In the genomic region with DNA sequence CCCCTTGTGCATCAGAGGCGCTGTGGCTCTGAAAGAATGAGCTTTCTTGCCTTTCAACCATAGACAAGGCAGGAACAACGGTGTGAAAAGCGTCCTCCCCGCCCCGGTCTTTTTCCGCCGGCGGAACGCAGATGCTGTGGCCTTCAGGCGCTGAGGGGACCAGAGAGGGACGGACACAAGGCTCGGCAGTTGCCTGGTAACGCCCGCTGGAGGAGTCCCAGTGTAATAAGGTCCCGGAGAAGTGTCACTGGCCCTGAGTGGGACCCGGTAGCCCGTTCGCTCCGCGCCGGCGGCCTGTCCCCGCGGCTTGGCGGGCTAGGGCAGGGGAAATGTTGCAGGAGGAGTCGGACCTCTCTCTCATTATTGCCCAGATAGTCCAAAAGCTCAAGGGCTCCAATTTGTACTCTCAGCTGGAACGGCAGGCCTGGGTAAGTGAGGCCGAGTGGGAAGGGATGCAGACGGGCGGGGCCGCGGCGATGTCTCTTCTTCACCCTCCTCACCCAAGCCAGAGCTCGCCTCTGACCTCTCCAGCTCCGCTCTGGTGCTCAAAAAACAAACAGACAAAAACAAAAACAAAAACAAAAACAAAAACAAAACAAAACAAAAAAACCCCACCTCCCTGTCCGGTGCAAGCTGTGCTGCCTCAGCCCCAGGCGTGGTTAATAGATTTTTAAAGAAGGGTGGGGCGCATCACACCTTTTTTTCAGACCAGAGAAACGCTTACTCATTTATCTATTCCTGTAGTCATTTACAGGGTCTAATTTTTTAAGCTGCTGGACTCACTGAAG, we compare ENCODE assay signal across 1 cellular context.
A peak's percentile ranks its signal among the peaks of the same experiment; 100 is the strongest.
TF ChIP-seq lines count a peak whose summit lies in the region.

A gene with protein sequence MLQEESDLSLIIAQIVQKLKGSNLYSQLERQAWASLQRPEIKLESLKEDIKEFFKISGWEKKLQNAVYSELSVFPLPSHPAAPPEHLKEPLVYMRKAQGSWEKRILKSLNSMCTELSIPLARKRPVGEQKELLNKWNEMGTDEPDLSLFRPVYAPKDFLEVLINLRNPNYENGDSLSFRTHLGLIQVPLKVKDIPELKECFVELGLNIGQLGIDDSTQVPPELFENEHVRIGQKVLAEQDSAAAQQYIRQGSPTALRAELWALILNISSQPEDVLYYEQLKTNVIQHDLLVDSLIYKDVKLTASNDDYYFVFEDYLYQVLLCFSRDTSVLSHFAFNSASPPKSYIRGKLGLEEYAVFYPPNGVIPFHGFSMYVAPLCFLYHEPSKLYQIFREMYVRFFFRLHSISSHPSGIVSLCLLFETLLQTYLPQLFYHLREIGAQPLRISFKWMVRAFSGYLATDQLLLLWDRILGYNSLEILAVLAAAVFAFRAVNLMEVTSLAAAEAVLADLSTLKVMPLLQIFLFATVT (plus strand): TSS at position 220 of the 788 bp plus-strand sequence. CDS start 110 bp downstream, at position 330.

TF ChIP-seq in K562, 482 proteins besides CTCF, POLR2A, EP300 and RAD21 (continued from another document and continues in another):
- peak; percentile 10 for TF ChIP-seq DACH1 (IDR thresholded peaks at IDR 0.05; ENCODE audit: partially characterized antibody)
- TF ChIP-seq HDAC6 (IDR thresholded peaks at IDR 0.05; ENCODE audit: low read depth, low read length): no peak
- no peak for TF ChIP-seq NR3C1 (CRISPR knock-in tag; IDR thresholded peaks at IDR 0.05)
- TF ChIP-seq ZNF146 (CRISPR knock-in tag; IDR thresholded peaks at IDR 0.05; ENCODE audit: unreplicated experiment): no peak
- TF ChIP-seq, protein P1, sequence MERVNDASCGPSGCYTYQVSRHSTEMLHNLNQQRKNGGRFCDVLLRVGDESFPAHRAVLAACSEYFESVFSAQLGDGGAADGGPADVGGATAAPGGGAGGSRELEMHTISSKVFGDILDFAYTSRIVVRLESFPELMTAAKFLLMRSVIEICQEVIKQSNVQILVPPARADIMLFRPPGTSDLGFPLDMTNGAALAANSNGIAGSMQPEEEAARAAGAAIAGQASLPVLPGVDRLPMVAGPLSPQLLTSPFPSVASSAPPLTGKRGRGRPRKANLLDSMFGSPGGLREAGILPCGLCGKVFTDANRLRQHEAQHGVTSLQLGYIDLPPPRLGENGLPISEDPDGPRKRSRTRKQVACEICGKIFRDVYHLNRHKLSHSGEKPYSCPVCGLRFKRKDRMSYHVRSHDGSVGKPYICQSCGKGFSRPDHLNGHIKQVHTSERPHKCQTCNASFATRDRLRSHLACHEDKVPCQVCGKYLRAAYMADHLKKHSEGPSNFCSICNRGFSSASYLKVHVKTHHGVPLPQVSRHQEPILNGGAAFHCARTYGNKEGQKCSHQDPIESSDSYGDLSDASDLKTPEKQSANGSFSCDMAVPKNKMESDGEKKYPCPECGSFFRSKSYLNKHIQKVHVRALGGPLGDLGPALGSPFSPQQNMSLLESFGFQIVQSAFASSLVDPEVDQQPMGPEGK (CRISPR knock-in tag; IDR thresholded peaks at IDR 0.05; ENCODE audit: borderline replicate concordance): no peak
- no peak for TF ChIP-seq NFATC3 (IDR thresholded peaks at IDR 0.05)
- no peak for TF ChIP-seq MEIS2 (IDR thresholded peaks at IDR 0.05; ENCODE audit: partially characterized antibody)
- TF ChIP-seq C11orf30 (IDR thresholded peaks at IDR 0.05; ENCODE audit: low read depth): peak; percentile 84
- peak; percentile 56 for TF ChIP-seq RBM22 (IDR thresholded peaks at IDR 0.05; ENCODE audit: low read depth, low read length, poor library complexity, severe bottlenecking)
- no peak for TF ChIP-seq KDM1A (IDR thresholded peaks at IDR 0.05)
- no peak for TF ChIP-seq SLC30A9 (CRISPR knock-in tag; IDR thresholded peaks at IDR 0.05)
- TF ChIP-seq TAF1 (IDR thresholded peaks at IDR 0.05; ENCODE audit: control insufficient read depth, extremely low read depth, insufficient read depth, low read length, severe bottlenecking): peak; percentile 89
- TF ChIP-seq, protein P2, sequence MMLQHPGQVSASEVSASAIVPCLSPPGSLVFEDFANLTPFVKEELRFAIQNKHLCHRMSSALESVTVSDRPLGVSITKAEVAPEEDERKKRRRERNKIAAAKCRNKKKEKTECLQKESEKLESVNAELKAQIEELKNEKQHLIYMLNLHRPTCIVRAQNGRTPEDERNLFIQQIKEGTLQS (IDR thresholded peaks at IDR 0.05): no peak
- TF ChIP-seq, protein P2 (CRISPR knock-in tag; conservative IDR thresholded peaks at IDR 0.05): no peak
- peak; percentile 76 for TF ChIP-seq CREM (IDR thresholded peaks at IDR 0.05; ENCODE audit: low read depth)
- no peak for TF ChIP-seq SNRNP70 (optimal IDR thresholded peaks at IDR 0.05; ENCODE audit: low read depth, low read length)
- TF ChIP-seq ZNF224 (CRISPR knock-in tag; IDR thresholded peaks at IDR 0.05): no peak
- TF ChIP-seq ZNF12 (CRISPR knock-in tag; IDR thresholded peaks at IDR 0.05): no peak
- no peak for TF ChIP-seq ZNF561 (CRISPR knock-in tag; conservative IDR thresholded peaks at IDR 0.05)
- TF ChIP-seq CBX1 (IDR thresholded peaks at IDR 0.05; ENCODE audit: low read depth): peak; percentile 89; the same call in 1 of the 2 replicates
- no peak for TF ChIP-seq ZNF695 (CRISPR knock-in tag; IDR thresholded peaks at IDR 0.05)
- TF ChIP-seq ZMIZ1 (IDR thresholded peaks at IDR 0.05; ENCODE audit: low read depth in 2 of 2, low read length in 2 of 2): 0 out of 4 replicates have a peak, but pooled peaks of 1 of the 2 experiments have one; percentile 56
- TF ChIP-seq ZNF263 (CRISPR knock-in tag; IDR thresholded peaks at IDR 0.05; ENCODE audit: borderline replicate concordance): peak; percentile 30; the same call in 1 of the 2 replicates
- TF ChIP-seq SP1 (CRISPR knock-in tag; IDR thresholded peaks at IDR 0.05): peak; percentile 85
- TF ChIP-seq, protein P3, sequence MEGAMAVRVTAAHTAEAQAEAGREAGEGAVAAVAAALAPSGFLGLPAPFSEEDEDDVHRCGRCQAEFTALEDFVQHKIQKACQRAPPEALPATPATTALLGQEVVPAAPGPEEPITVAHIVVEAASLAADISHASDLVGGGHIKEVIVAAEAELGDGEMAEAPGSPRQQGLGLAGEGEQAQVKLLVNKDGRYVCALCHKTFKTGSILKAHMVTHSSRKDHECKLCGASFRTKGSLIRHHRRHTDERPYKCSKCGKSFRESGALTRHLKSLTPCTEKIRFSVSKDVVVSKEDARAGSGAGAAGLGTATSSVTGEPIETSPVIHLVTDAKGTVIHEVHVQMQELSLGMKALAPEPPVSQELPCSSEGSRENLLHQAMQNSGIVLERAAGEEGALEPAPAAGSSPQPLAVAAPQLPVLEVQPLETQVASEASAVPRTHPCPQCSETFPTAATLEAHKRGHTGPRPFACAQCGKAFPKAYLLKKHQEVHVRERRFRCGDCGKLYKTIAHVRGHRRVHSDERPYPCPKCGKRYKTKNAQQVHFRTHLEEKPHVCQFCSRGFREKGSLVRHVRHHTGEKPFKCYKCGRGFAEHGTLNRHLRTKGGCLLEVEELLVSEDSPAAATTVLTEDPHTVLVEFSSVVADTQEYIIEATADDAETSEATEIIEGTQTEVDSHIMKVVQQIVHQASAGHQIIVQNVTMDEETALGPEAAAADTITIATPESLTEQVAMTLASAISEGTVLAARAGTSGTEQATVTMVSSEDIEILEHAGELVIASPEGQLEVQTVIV (CRISPR knock-in tag; IDR thresholded peaks at IDR 0.05; ENCODE audit: borderline replicate concordance): no peak
- 0 out of 2 replicates have a peak, but pooled peaks have one; percentile 29 for TF ChIP-seq ZSCAN32 (CRISPR knock-in tag; IDR thresholded peaks at IDR 0.05)
- no peak for TF ChIP-seq ZNF282 (CRISPR knock-in tag; IDR thresholded peaks at IDR 0.05)
- TF ChIP-seq ZFX (CRISPR knock-in tag; IDR thresholded peaks at IDR 0.05): peak; percentile 93
- no peak for TF ChIP-seq KLF10 (CRISPR knock-in tag; IDR thresholded peaks at IDR 0.05)
- TF ChIP-seq, protein P4, sequence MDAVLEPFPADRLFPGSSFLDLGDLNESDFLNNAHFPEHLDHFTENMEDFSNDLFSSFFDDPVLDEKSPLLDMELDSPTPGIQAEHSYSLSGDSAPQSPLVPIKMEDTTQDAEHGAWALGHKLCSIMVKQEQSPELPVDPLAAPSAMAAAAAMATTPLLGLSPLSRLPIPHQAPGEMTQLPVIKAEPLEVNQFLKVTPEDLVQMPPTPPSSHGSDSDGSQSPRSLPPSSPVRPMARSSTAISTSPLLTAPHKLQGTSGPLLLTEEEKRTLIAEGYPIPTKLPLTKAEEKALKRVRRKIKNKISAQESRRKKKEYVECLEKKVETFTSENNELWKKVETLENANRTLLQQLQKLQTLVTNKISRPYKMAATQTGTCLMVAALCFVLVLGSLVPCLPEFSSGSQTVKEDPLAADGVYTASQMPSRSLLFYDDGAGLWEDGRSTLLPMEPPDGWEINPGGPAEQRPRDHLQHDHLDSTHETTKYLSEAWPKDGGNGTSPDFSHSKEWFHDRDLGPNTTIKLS (IDR thresholded peaks at IDR 0.05; ENCODE audit: borderline replicate concordance, low read depth): 0 out of 2 replicates have a peak, but pooled peaks have one; percentile 20
- TF ChIP-seq STAT5A (IDR thresholded peaks at IDR 0.05; ENCODE audit: borderline replicate concordance, low read length): no peak
- TF ChIP-seq, protein P5, sequence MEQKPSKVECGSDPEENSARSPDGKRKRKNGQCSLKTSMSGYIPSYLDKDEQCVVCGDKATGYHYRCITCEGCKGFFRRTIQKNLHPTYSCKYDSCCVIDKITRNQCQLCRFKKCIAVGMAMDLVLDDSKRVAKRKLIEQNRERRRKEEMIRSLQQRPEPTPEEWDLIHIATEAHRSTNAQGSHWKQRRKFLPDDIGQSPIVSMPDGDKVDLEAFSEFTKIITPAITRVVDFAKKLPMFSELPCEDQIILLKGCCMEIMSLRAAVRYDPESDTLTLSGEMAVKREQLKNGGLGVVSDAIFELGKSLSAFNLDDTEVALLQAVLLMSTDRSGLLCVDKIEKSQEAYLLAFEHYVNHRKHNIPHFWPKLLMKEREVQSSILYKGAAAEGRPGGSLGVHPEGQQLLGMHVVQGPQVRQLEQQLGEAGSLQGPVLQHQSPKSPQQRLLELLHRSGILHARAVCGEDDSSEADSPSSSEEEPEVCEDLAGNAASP (IDR thresholded peaks at IDR 0.05): no peak
- no peak for TF ChIP-seq MIER1 (IDR thresholded peaks at IDR 0.05; ENCODE audit: low read depth)
- no peak for TF ChIP-seq IFI16 (CRISPR knock-in tag; IDR thresholded peaks at IDR 0.05)
- TF ChIP-seq ZNF655 (CRISPR knock-in tag; IDR thresholded peaks at IDR 0.05): no peak
- no peak for TF ChIP-seq BRD4 (IDR thresholded peaks at IDR 0.05)
